ENCODE assay signal across 15 cellular contexts in the genomic region with DNA sequence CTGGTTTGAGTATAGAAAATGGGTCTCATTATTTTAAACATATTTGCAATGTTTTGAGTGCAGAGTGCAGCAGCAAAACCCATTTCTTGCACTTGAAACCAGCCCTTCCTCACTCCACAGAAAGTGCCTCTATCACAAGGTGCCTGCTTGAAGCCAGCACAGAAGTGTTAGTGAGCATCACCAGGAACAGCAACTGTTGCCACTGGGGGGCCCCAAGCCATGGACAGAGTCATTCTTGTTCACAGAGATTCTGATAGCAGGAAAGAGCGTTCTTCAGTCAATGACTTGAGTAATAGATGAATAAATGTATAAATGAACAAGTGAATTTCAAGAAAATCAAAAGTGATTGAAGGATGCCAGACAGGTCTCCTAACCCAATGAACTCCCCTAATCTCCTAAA. TPM values are rescaled to one million over a fixed set of nuclear protein-coding genes. Genes with fewer than 3 reads are reported as not detected.
"Had no signal": no experiment of that assay in that cellular context is flagged by ENCODE, and none has a peak within 500 bp of the region (broad histone marks: within the 10 kb centered on the region; RNA-seq: fewer than 3 reads in every experiment).

No MANE protein-coding gene starts in this region.

- H3K36me3 ChIP-seq: gastroesophageal sphincter, left ventricle myocardium inferior, pancreas, sigmoid colon had no signal

- H3K9me3 ChIP-seq: gastroesophageal sphincter, mucosa of descending colon, pancreas, sigmoid colon had no signal

- ATAC-seq: gastroesophageal sphincter; mucosa of descending colon; naive thymus-derived CD4-positive, alpha-beta T cell; pancreas; stimulated activated memory B cell treated with anti-CD40 and anti-IgM and Interleukin-4, amounts not matched to agents 10 μg/mL and 1 μg/mL and 100 μg/mL, for 72 hours had no signal

- H3K4me1 Mint-ChIP-seq: naive thymus-derived CD4-positive, alpha-beta T cell; stimulated activated memory B cell treated with anti-CD40 and anti-IgM and Interleukin-4, amounts not matched to agents 10 μg/mL and 1 μg/mL and 100 μg/mL, for 72 hours had no signal

- H3K9me3 Mint-ChIP-seq: naive thymus-derived CD4-positive, alpha-beta T cell had no signal

- H3K27me3 ChIP-seq: pancreas, sigmoid colon had no signal

- H3K36me3 Mint-ChIP-seq: naive thymus-derived CD4-positive, alpha-beta T cell; stimulated activated memory B cell treated with anti-CD40 and anti-IgM and Interleukin-4, amounts not matched to agents 10 μg/mL and 1 μg/mL and 100 μg/mL, for 72 hours had no signal

- H3K4me1 ChIP-seq: gastroesophageal sphincter, left ventricle myocardium inferior, pancreas, sigmoid colon had no signal

- H2AFZ ChIP-seq: hepatocyte had no signal

- H3K4me3 Mint-ChIP-seq: naive thymus-derived CD4-positive, alpha-beta T cell; stimulated activated memory B cell treated with anti-CD40 and anti-IgM and Interleukin-4, amounts not matched to agents 10 μg/mL and 1 μg/mL and 100 μg/mL, for 72 hours had no signal

- H3K79me2 ChIP-seq: hepatocyte had no signal

- H3K27ac ChIP-seq: gastroesophageal sphincter, hepatocyte, left ventricle myocardium inferior, pancreas, sigmoid colon had no signal

- DNase-seq: activated CD4-positive, alpha-beta T cell treated with anti-CD3 and anti-CD28 coated beads, Interleukin-2, amount 50 U/mL, for 4 hours; activated CD4-positive, CD25-positive, alpha-beta regulatory T cell treated with anti-CD3 and anti-CD28 coated beads, Interleukin-2, amount 50 U/mL, for 72 hours; activated naive CD4-positive, alpha-beta T cell; activated T-cell treated with anti-CD3 and anti-CD28 coated beads for 4 hours; anterior cingulate cortex; erythroblast; left ventricle myocardium inferior; naive thymus-derived CD4-positive, alpha-beta T cell; pancreas; sigmoid colon; T-helper 9 cell had no signal

- H3K4me2 ChIP-seq: hepatocyte had no signal

- H3K4me3 ChIP-seq: gastroesophageal sphincter, hepatocyte, left ventricle myocardium inferior, mucosa of descending colon, pancreas, sigmoid colon had no signal

- H3K27ac Mint-ChIP-seq: naive thymus-derived CD4-positive, alpha-beta T cell; stimulated activated memory B cell treated with anti-CD40 and anti-IgM and Interleukin-4, amounts not matched to agents 10 μg/mL and 1 μg/mL and 100 μg/mL, for 72 hours had no signal

RNA-seq across cellular contexts. Expression of a gene that starts 45.6 kb away (rescaled TPM):
- polyA plus RNA-seq: naive thymus-derived CD4-positive, alpha-beta T cell had no signal
